ENCODE assay signal across 19 cellular contexts in genomic region chr22:35156945-35157344, GRCh38.
DNase-seq lines count a peak whose midpoint lies in the region; ATAC-seq and TF ChIP-seq lines count a peak whose summit lies in the region.
"Had no signal": no experiment of that assay in that cellular context is flagged by ENCODE, and none has a peak within 500 bp of the region (broad histone marks: within the 10 kb centered on the region; RNA-seq: fewer than 3 reads in every experiment).

No MANE protein-coding gene starts in this region.

- peak overlapping the region; percentile 56 for H3K4me3 Mint-ChIP-seq in Caco-2 (ENCODE audit: unreplicated experiment)
- H3K4me3 Mint-ChIP-seq in endodermal cell, result no peak overlapping the region
- no peak overlapping the region for H3K4me3 Mint-ChIP-seq in effector memory CD8-positive, alpha-beta T cell
- H3K4me3 Mint-ChIP-seq: CD4-positive, CD25-positive, alpha-beta regulatory T cell had no signal

- H2BK5ac ChIP-seq in neuronal stem cell (ENCODE audit: low read length), result no peak overlapping the region

- H3K9me2 ChIP-seq in Karpas-422 (replicated peaks; ENCODE audit: insufficient read depth, low read length), result no peaks in the 10 kb centered on the region

- no peak overlapping the region for H3K9ac ChIP-seq in Karpas-422 (ENCODE audit: low read length)
- no peak overlapping the region for H3K9ac ChIP-seq in endodermal cell (ENCODE audit: extremely low read depth, low read length, poor library complexity, severe bottlenecking)
- no peak overlapping the region for H3K9ac ChIP-seq in neuronal stem cell (ENCODE audit: low read depth, low read length, poor library complexity)

- H3K4me1 ChIP-seq in Caco-2 (no peaks in the 10 kb centered on the region), Karpas-422 (ENCODE audit: low read length) (peaks cover 19% of the 10 kb centered on the region), endodermal cell (ENCODE audit: control insufficient read depth, insufficient read depth, low read length) (no peaks in the 10 kb centered on the region), neuronal stem cell (ENCODE audit: control insufficient read depth in 2 of 2, insufficient read depth in 1 of 2, low read depth in 1 of 2, low read length in 2 of 2) (no peaks in the 10 kb centered on the region)
- H3K4me1 ChIP-seq: SJSA1 had no signal

- no peak overlapping the region for H3K4ac ChIP-seq in neuronal stem cell (ENCODE audit: low read length)

- H3K23ac ChIP-seq in neuronal stem cell (ENCODE audit: low read depth, low read length, poor library complexity), result no peak overlapping the region

- H3K4me3 ChIP-seq in Caco-2 (ENCODE audit: low read depth, low read length), result no peak overlapping the region
- no peak overlapping the region for H3K4me3 ChIP-seq in Karpas-422 (ENCODE audit: low read length)
- no peak overlapping the region for H3K4me3 ChIP-seq in endodermal cell (ENCODE audit: low read length)
- peak overlapping the region in 1 of 2 donors; percentile 49 for H3K4me3 ChIP-seq in neuronal stem cell (ENCODE audit: low read length in 2 of 2)
- H3K4me3 ChIP-seq: GM12878, SJSA1 had no signal

- H3K36me3 Mint-ChIP-seq in Caco-2 (ENCODE audit: insufficient read depth, unreplicated experiment) (peaks cover 6% of the 10 kb centered on the region), endodermal cell (ENCODE audit: low read depth) (no peaks in the 10 kb centered on the region)
- no peaks in the 10 kb centered on the region for H3K36me3 Mint-ChIP-seq in effector memory CD8-positive, alpha-beta T cell (ENCODE audit: insufficient read depth)
- H3K36me3 Mint-ChIP-seq: CD4-positive, CD25-positive, alpha-beta regulatory T cell had no signal

- no peaks in the 10 kb centered on the region for H3K79me1 ChIP-seq in neuronal stem cell (ENCODE audit: low read depth, low read length)

- H3K4me1 Mint-ChIP-seq in Caco-2 (ENCODE audit: low read depth, unreplicated experiment), result peaks cover 6% of the 10 kb centered on the region
- peaks cover 16% of the 10 kb centered on the region for H3K4me1 Mint-ChIP-seq in endodermal cell
- H3K4me1 Mint-ChIP-seq in effector memory CD8-positive, alpha-beta T cell (ENCODE audit: low read depth in 2 of 2), result peaks cover 0 to 4% of the 10 kb centered on the region in 2 donors

- H3K27ac ChIP-seq in Karpas-422 (ENCODE audit: low read length) (no peak overlapping the region), endodermal cell (ENCODE audit: low read depth, low read length) (no peak overlapping the region), neuronal stem cell (replicated peaks; ENCODE audit: low read length) (no peak overlapping the region)
- H3K27ac ChIP-seq: RWPE1, SJSA1 had no signal

- H3K27ac Mint-ChIP-seq in Caco-2 (ENCODE audit: unreplicated experiment) (no peak overlapping the region), endodermal cell (no peak overlapping the region)
- no peak overlapping the region for H3K27ac Mint-ChIP-seq in effector memory CD8-positive, alpha-beta T cell
- H3K27ac Mint-ChIP-seq: CD4-positive, CD25-positive, alpha-beta regulatory T cell had no signal

- no TSS peak for BruUV-seq in Caco-2 (replicated peaks; lab: Mats Ljungman, UMichigan)

- no peak overlapping the region for H2BK15ac ChIP-seq in neuronal stem cell (ENCODE audit: low read length)

- no peak overlapping the region for H2BK120ac ChIP-seq in neuronal stem cell (ENCODE audit: low read depth, low read length)

- no peak for ATAC-seq in effector memory CD8-positive, alpha-beta T cell (replicated peaks)

- H2AK5ac ChIP-seq in neuronal stem cell (ENCODE audit: low read depth, low read length), result no peak overlapping the region

- H3K27me3 Mint-ChIP-seq in Caco-2 (ENCODE audit: insufficient read depth, unreplicated experiment) (peaks cover 3% of the 10 kb centered on the region), endodermal cell (ENCODE audit: insufficient read depth) (peaks cover 22% of the 10 kb centered on the region)
- H3K27me3 Mint-ChIP-seq in effector memory CD8-positive, alpha-beta T cell, result peaks cover 43 to 80% of the 10 kb centered on the region in 2 donors

- no peak overlapping the region for H2AFZ ChIP-seq in Karpas-422 (ENCODE audit: low read length)
- H2AFZ ChIP-seq in neuronal stem cell (ENCODE audit: low read length), result peak overlapping the region; percentile 87

- no peak for DNase-seq in Caco-2
- DNase-seq in Karpas-422, result no peak
- peak; percentile 11 for DNase-seq in endodermal cell
- DNase-seq in neuronal stem cell (ENCODE audit: low spot score), result no peak
- no peak for DNase-seq in middle frontal gyrus (ENCODE audit: extremely low spot score, low spot score)
- DNase-seq in effector memory CD8-positive, alpha-beta T cell, result no peak
- no peak for DNase-seq in AG20443 (ENCODE audit: low spot score)
- DNase-seq: ACHN; CD4-positive, CD25-positive, alpha-beta regulatory T cell; DMS79; IMR-90; NCI-H1105; NCI-H1694 treated with DMSO at 0.1 percent for 48 hours; NCI-H69; NK-92 treated with Interleukin-12 subunit alpha and Interleukin-12 subunit beta, amount 100 ng/mL, for 24 hours; T-helper 1 cell had no signal

- no peak overlapping the region for H2BK12ac ChIP-seq in neuronal stem cell (ENCODE audit: low read length)

- TF ChIP-seq CTCF in Caco-2 (IDR thresholded peaks at IDR 0.05; ENCODE audit: insufficient read depth in 1 of 2, low read depth in 1 of 2, low read length in 1 of 2, severe bottlenecking in 1 of 2, unreplicated experiment in 1 of 2), result no peak
- TF ChIP-seq CTCF in endodermal cell (conservative IDR thresholded peaks at IDR 0.05), result no peak

- H3K27me3 ChIP-seq in Caco-2 (replicated peaks; ENCODE audit: control insufficient read depth, insufficient read depth, low read length) (no peaks in the 10 kb centered on the region), Karpas-422 (ENCODE audit: low read length) (no peaks in the 10 kb centered on the region), endodermal cell (ENCODE audit: control insufficient read depth, insufficient read depth, low read length, poor library complexity, severe bottlenecking) (peaks cover 13% of the 10 kb centered on the region), neuronal stem cell (ENCODE audit: control insufficient read depth in 3 of 3, insufficient read depth in 3 of 3, low read depth in 1 of 3, low read length in 3 of 3) (peaks cover 0 to 3% (median 0%) of the 10 kb centered on the region in 3 experiments)
- H3K27me3 ChIP-seq: SJSA1 had no signal

- peaks cover 9% of the 10 kb centered on the region for H3K9me3 Mint-ChIP-seq in Caco-2 (ENCODE audit: unreplicated experiment)
- H3K9me3 Mint-ChIP-seq in endodermal cell, result no peaks in the 10 kb centered on the region
- no peaks in the 10 kb centered on the region for H3K9me3 Mint-ChIP-seq in effector memory CD8-positive, alpha-beta T cell

- POLR2A ChIA-PET in Caco-2 (lab: Charles Lee), result no interaction called here

- H4K91ac ChIP-seq in neuronal stem cell (ENCODE audit: low read depth, low read length, poor library complexity), result no peak overlapping the region

- H3K4me2 ChIP-seq in Karpas-422 (ENCODE audit: low read depth, low read length, poor library complexity, severe bottlenecking) (peak overlapping the region; percentile 15), neuronal stem cell (ENCODE audit: insufficient read depth, low read length, poor library complexity, severe bottlenecking) (no peak overlapping the region)

- no peaks in the 10 kb centered on the region for H3K79me2 ChIP-seq in Karpas-422 (ENCODE audit: low read length)

- H3K18ac ChIP-seq in neuronal stem cell (ENCODE audit: low read length), result no peak overlapping the region

- H3K14ac ChIP-seq in neuronal stem cell (ENCODE audit: low read length), result no peak overlapping the region

- H3K36me3 ChIP-seq in Caco-2 (ENCODE audit: control insufficient read depth, insufficient read depth, low read length) (no peaks in the 10 kb centered on the region), Karpas-422 (ENCODE audit: insufficient read depth, low read length) (peaks cover 10% of the 10 kb centered on the region; the same call in 1 of the 2 replicates), endodermal cell (ENCODE audit: control insufficient read depth, insufficient read depth, low read length) (no peaks in the 10 kb centered on the region), neuronal stem cell (replicated peaks in 1 of 2; ENCODE audit: control insufficient read depth in 2 of 2, insufficient read depth in 2 of 2, low read length in 2 of 2) (no peaks in the 10 kb centered on the region)
- H3K36me3 ChIP-seq: SJSA1 had no signal

- 89 to 93% methylated on average over 2 to 3 of the region's 3 CpGs for WGBS in endodermal cell (ENCODE audit: insufficient coverage in 1 of 2, insufficient read length in 1 of 2), 2 experiments
- no CpG with 5 or more reads among the region's 3 CpGs for WGBS in neuronal stem cell (ENCODE audit: extremely low coverage in 2 of 2, insufficient read length in 2 of 2, insufficient replicate concordance in 1 of 2), 2 donors

- H3K9me3 ChIP-seq in Caco-2 (no peaks in the 10 kb centered on the region), Karpas-422 (ENCODE audit: low read length) (no peaks in the 10 kb centered on the region), endodermal cell (ENCODE audit: control insufficient read depth, low read length) (no peaks in the 10 kb centered on the region), neuronal stem cell (replicated peaks in 1 of 2; ENCODE audit: control insufficient read depth in 2 of 2, insufficient read depth in 1 of 2, low read depth in 1 of 2, low read length in 2 of 2) (no peaks in the 10 kb centered on the region)
- H3K9me3 ChIP-seq: SJSA1 had no signal

- no peaks in the 10 kb centered on the region for H4K20me1 ChIP-seq in Karpas-422 (ENCODE audit: insufficient read depth, low read depth, low read length)

- intact Hi-C loops in Caco-2 (cut with micrococcal nuclease; ENCODE audit: unreplicated experiment), result no loop called here

- no peak overlapping the region for H4K8ac ChIP-seq in neuronal stem cell (ENCODE audit: low read depth, low read length)

- CTCF ChIA-PET in Caco-2 (lab: Charles Lee), result interaction anchor here (0.6 to 3.0 kb wide), 3 partner anchors 35 to 114 kb away, joined by 3 to 18 read pairs (median 4); no protein-coding TSS in a partner anchor
